ENCODE assay signal across 13 cellular contexts in the genomic region with DNA sequence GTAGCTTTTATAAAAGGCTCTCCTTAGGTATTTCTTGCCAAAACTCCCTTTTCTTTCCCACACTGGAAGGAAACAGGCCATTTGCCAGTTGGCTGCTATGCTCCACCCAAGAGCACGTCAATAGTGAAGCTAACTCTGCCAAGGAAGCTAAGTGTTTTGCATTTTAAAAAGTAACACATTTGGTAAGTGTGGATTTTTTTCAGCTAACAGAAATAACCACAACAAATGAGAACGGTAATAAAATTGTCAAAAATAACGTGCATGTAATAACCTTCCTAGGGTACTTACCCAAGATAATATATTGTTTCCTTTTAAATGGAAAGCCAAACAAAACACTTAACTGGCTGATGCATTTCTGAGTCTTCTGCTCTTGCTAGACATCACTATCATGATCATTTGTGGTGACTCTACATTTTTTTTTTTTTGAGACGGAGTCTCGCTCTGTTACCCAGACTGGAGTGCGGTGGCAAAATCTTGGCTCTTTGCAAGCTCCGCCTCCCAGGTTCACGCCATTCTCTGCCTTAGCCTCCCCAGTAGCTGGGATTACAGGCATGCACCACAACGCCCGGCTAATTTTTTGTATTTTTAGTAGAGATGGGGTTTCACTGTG. TPM values are rescaled to one million over a fixed set of nuclear protein-coding genes. Genes with fewer than 3 reads are reported as not detected.
DNase-seq lines count a peak whose midpoint lies in the region; ATAC-seq and TF ChIP-seq lines count a peak whose summit lies in the region.
"Had no signal": no experiment of that assay in that cellular context is flagged by ENCODE, and none has a peak within 500 bp of the region (broad histone marks: within the 10 kb centered on the region; RNA-seq: fewer than 3 reads in every experiment).

No MANE protein-coding gene starts in this region.

- H3K4me1 Mint-ChIP-seq in activated CD8-positive, alpha-beta T cell treated with anti-CD3 and anti-CD28 coated beads, Interleukin-2, amount 10 ng/mL, durations not matched to agents 7 days and 5 days (ENCODE audit: low read depth), result peaks cover 43% of the 10 kb centered on the region

- no peaks in the 10 kb centered on the region for H3K9me3 ChIP-seq in gastroesophageal sphincter

- no peak overlapping the region for H3K27ac Mint-ChIP-seq in activated CD8-positive, alpha-beta T cell treated with anti-CD3 and anti-CD28 coated beads, Interleukin-2, amount 10 ng/mL, durations not matched to agents 7 days and 5 days
- H3K27ac Mint-ChIP-seq: CD4-positive, alpha-beta T cell had no signal

- intact Hi-C loops in posterior cingulate gyrus (cut with DNase I), result no loop called here

- H3K27me3 ChIP-seq in gastroesophageal sphincter, result no peaks in the 10 kb centered on the region

- no peak overlapping the region for H3K4me3 Mint-ChIP-seq in activated CD8-positive, alpha-beta T cell treated with anti-CD3 and anti-CD28 coated beads, Interleukin-2, amount 10 ng/mL, durations not matched to agents 7 days and 5 days
- H3K4me3 Mint-ChIP-seq: CD4-positive, alpha-beta T cell had no signal

- H3K36me3 Mint-ChIP-seq in activated CD8-positive, alpha-beta T cell treated with anti-CD3 and anti-CD28 coated beads, Interleukin-2, amount 10 ng/mL, durations not matched to agents 7 days and 5 days (ENCODE audit: low read depth), result peaks cover 56% of the 10 kb centered on the region

- peaks cover 21 to 65% (median 22%) of the 10 kb centered on the region in 3 donors for H3K4me1 ChIP-seq in gastroesophageal sphincter

- no peak for TF ChIP-seq POLR2A in gastroesophageal sphincter (IDR thresholded peaks at IDR 0.05)

- H3K27ac ChIP-seq in gastroesophageal sphincter, result peak overlapping the region; percentile 8 to 71 (median 50)
- H3K27ac ChIP-seq: WERI-Rb-1 had no signal

- CTCF ChIA-PET in activated CD8-positive, alpha-beta T cell treated with anti-CD3 and anti-CD28 coated beads, Interleukin-2, amount 10 ng/mL, durations not matched to agents 7 days and 5 days (lab: Charles Lee), result interaction anchor here (0.7 to 1.1 kb wide), 3 partner anchors 16 to 293 kb away, joined by 3 to 4 read pairs (median 3); no protein-coding TSS in a partner anchor

- 29 to 42% methylated on average over 7 to 10 of the region's 10 CpGs for WGBS in gastroesophageal sphincter (ENCODE audit: low coverage in 1 of 2), 2 donors

- DNase-seq in AG09319 (ENCODE audit: extremely low read depth, low read depth) (peak; percentile 37), posterior cingulate gyrus (peak in 6 of 10 donors; percentile 24 to 91 (median 46)), DMS 273 treated with DMSO at 0.1 percent for 48 hours (lab: John Stamatoyannopoulos, UW) (no peak), kidney glomerular epithelial cell (lab: John Stamatoyannopoulos, UW) (no peak)
- DNase-seq in activated CD8-positive, alpha-beta T cell treated with anti-CD3 and anti-CD28 coated beads, Interleukin-2, amount 10 ng/mL, durations not matched to agents 7 days and 5 days, result peak; percentile 17
- DNase-seq: amniotic stem cell; CD4-positive, alpha-beta T cell; IMR-90; NK-92 treated with Interleukin-12 subunit alpha and Interleukin-12 subunit beta, amount 100 ng/mL, for 24 hours; WERI-Rb-1 had no signal

- peaks cover 0 to 53% of the 10 kb centered on the region in 2 donors for H3K36me3 ChIP-seq in gastroesophageal sphincter

- no peaks in the 10 kb centered on the region for H3K9me3 Mint-ChIP-seq in activated CD8-positive, alpha-beta T cell treated with anti-CD3 and anti-CD28 coated beads, Interleukin-2, amount 10 ng/mL, durations not matched to agents 7 days and 5 days (ENCODE audit: insufficient read depth)
- H3K9me3 Mint-ChIP-seq: CD4-positive, alpha-beta T cell had no signal

- TF ChIP-seq CTCF in AG09319 (IDR thresholded peaks at IDR 0.05; ENCODE audit: low read depth, low read length), result no peak
- no peak for TF ChIP-seq CTCF in gastroesophageal sphincter (IDR thresholded peaks at IDR 0.05)

- no peaks in the 10 kb centered on the region for H3K27me3 Mint-ChIP-seq in activated CD8-positive, alpha-beta T cell treated with anti-CD3 and anti-CD28 coated beads, Interleukin-2, amount 10 ng/mL, durations not matched to agents 7 days and 5 days (ENCODE audit: low read depth)
- H3K27me3 Mint-ChIP-seq: CD4-positive, alpha-beta T cell had no signal

- POLR2A ChIA-PET in activated CD8-positive, alpha-beta T cell treated with anti-CD3 and anti-CD28 coated beads, Interleukin-2, amount 10 ng/mL, durations not matched to agents 7 days and 5 days (lab: Charles Lee), result no interaction called here

- TF ChIP-seq EP300 in gastroesophageal sphincter (IDR thresholded peaks at IDR 0.05), result no peak

- ATAC-seq in activated CD8-positive, alpha-beta T cell treated with anti-CD3 and anti-CD28 coated beads, Interleukin-2, amount 10 ng/mL, durations not matched to agents 7 days and 5 days, result no peak
- no peak for ATAC-seq in gastroesophageal sphincter
- ATAC-seq in HG03097 (IDR thresholded peaks at IDR 0.05; ENCODE audit: low FRiP score, unreplicated experiment), result no peak
- no peak for ATAC-seq in GM19395 (IDR thresholded peaks at IDR 0.05; ENCODE audit: unreplicated experiment)

- peak overlapping the region in 1 of 2 donors; percentile 19 for H3K4me3 ChIP-seq in gastroesophageal sphincter

RNA-seq across cellular contexts. Expression of a gene that starts 4.6 kb away (rescaled TPM):
- 10 to 100 TPM; 44.6 to 46.7 TPM for total RNA-seq in activated CD8-positive, alpha-beta T cell treated with anti-CD3 and anti-CD28 coated beads, Interleukin-2, amount 10 ng/mL, durations not matched to agents 7 days and 5 days
- total RNA-seq in gastroesophageal sphincter, result 10 to 100 TPM; 33.1 to 66.9 (median 47.9) TPM

RNA-seq across cellular contexts. Expression of a gene that starts 17.4 kb away (rescaled TPM):
- 10 to 100 TPM; 34.8 to 36.5 TPM for total RNA-seq in activated CD8-positive, alpha-beta T cell treated with anti-CD3 and anti-CD28 coated beads, Interleukin-2, amount 10 ng/mL, durations not matched to agents 7 days and 5 days
- 10 to 100 TPM; 26.0 to 34.9 (median 29.6) TPM for total RNA-seq in gastroesophageal sphincter

Comparison
In these comparisons a context has a peak if more than half of its experiments do, and no peak if none do; other contexts are left out.
1. DNase-seq: peak in AG09319 (single experiment), activated CD8-positive, alpha-beta T cell treated with anti-CD3 and anti-CD28 coated beads, Interleukin-2, amount 10 ng/mL, durations not matched to agents 7 days and 5 days (single experiment) and posterior cingulate gyrus (6 of 10); none in DMS 273 treated with DMSO at 0.1 percent for 48 hours (single experiment) and kidney glomerular epithelial cell (single experiment).